ENCODE assay signal across 8 cellular contexts in genomic region chr1:8985915-8986813, GRCh38. TPM values are rescaled to one million over a fixed set of nuclear protein-coding genes. Genes with fewer than 3 reads are reported as not detected.
DNase-seq lines count a peak whose midpoint lies in the region; ATAC-seq and TF ChIP-seq lines count a peak whose summit lies in the region.
"Had no signal": no experiment of that assay in that cellular context is flagged by ENCODE, and none has a peak within 500 bp of the region (broad histone marks: within the 10 kb centered on the region; RNA-seq: fewer than 3 reads in every experiment).

No MANE protein-coding gene starts in this region.

- TF ChIP-seq POLR2A in gastrocnemius medialis (IDR thresholded peaks at IDR 0.05): no peak

- no peak for TF ChIP-seq CTCF in VCaP (conservative IDR thresholded peaks at IDR 0.05)
- no peak for TF ChIP-seq CTCF in gastrocnemius medialis (IDR thresholded peaks at IDR 0.05 in 4 of 5, conservative IDR thresholded peaks at IDR 0.05 in 1 of 5)

- intact Hi-C loops in head of caudate nucleus (cut with DNase I): loop anchor here (5.0 kb wide), 1 partner anchor 69 kb away; no protein-coding TSS in a partner anchor
- intact Hi-C loops in gastrocnemius medialis (cut with DNase I; ENCODE audit: low total_unique reads): loop anchor here (5.0 kb wide), 2 partner anchors 129 to 169 kb away; partner anchors contain the start of gene RERE

- no peaks in the 10 kb centered on the region for H3K27me3 ChIP-seq in gastrocnemius medialis

- H3K4me1 ChIP-seq in gastrocnemius medialis: peaks cover 3 to 5% of the 10 kb centered on the region in 2 donors

- no peak overlapping the region for H3K4me3 ChIP-seq in gastrocnemius medialis

- DNase-seq in HPDE6-E6E7 (ENCODE audit: extremely low spot score) (peak; percentile 57), head of caudate nucleus (peak; percentile 23 to 88 (median 64)), gastrocnemius medialis (peak; percentile 79 to 88), HUDEP-2 (lab: John Stamatoyannopoulos, UW; ENCODE audit: unreplicated experiment in 76 of 76) (no peak)

- ATAC-seq in gastrocnemius medialis (peak; percentile 98 to 99), GM18868 (IDR thresholded peaks at IDR 0.05; ENCODE audit: unreplicated experiment) (no peak), GM19023 (IDR thresholded peaks at IDR 0.05; ENCODE audit: unreplicated experiment) (no peak)

- no peaks in the 10 kb centered on the region for H3K9me3 ChIP-seq in gastrocnemius medialis

- no peaks in the 10 kb centered on the region for H3K36me3 ChIP-seq in gastrocnemius medialis

- in situ Hi-C loops in gastrocnemius medialis (cut with MboI; ENCODE audit: low sequenced_read_pairs in 4 of 4): loop anchor here in 3 of 4 donors (5.0 to 25.0 kb wide), 4 partner anchors 69 to 131 kb away; no protein-coding TSS in a partner anchor

- H3K27ac ChIP-seq in VCaP (peak overlapping the region; percentile 66), gastrocnemius medialis (peak overlapping the region; percentile 24 to 56 (median 32))

RNA-seq across cellular contexts. Expression of gene SLC2A7, which starts 40.1 kb away (rescaled TPM):
- total RNA-seq in gastrocnemius medialis: not detected
- total RNA-seq: T-helper 2 cell treated with Interferon-gamma antibody and Interleukin-4, amounts not matched to agents 100 ng/mL and 5 ng/mL, for 36 hours had no signal

RNA-seq across cellular contexts. Expression of gene CA6, which starts 40.5 kb away (rescaled TPM):
- total RNA-seq in gastrocnemius medialis: not detected

Comparison
In these comparisons a context has a peak if more than half of its experiments do, and no peak if none do; other contexts are left out.
1. DNase-seq: peak in HPDE6-E6E7 (single experiment), head of caudate nucleus (42 of 42) and gastrocnemius medialis (2 of 2); none in HUDEP-2 (0 of 76).
2. ATAC-seq: peak in gastrocnemius medialis (2 of 2); none in GM18868 (single experiment) and GM19023 (single experiment).